In the genomic region with DNA sequence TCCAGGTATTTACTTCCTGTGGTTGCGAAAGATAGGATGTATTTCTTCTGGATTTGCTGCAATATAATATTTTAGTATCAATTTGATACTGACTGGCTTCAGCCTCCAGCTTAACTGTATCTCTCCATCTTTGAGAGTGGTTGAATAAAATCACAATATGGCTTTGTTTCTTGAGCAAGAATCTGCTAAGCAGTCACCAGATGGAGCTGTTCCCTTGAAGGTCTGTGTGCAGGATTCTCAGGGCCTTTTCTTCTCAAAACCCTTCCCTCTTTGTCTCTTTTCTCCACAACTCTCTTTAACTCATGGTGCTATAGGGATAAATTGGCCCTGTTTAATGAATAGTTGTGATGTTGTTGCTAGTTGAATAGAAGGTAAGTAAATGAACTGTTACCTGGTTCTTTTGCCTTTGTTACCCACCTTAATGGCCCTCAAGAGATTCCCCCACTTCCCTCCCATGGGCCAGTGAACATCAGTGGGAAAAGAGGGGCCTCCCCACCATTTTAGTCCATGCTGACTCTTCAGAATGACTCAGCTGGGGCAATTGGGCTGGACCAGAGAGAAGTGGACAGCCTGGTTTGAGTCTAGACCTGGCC, we compare ENCODE assay signal across 8 cellular contexts. TPM values are rescaled to one million over a fixed set of nuclear protein-coding genes. Genes with fewer than 3 reads are reported as not detected.
A peak's percentile ranks its signal among the peaks of the same experiment; 100 is the strongest.
DNase-seq lines count a peak whose midpoint lies in the region; ATAC-seq and TF ChIP-seq lines count a peak whose summit lies in the region.

No MANE protein-coding gene starts in this region.

- H3K9me2 ChIP-seq in HCT116 (ENCODE audit: insufficient read depth): no peaks in the 10 kb centered on the region

- TF ChIP-seq POLR2A in HCT116 (IDR thresholded peaks at IDR 0.05; ENCODE audit: borderline replicate concordance, extremely low read depth, insufficient read depth, insufficient read length): no peak

- no peak overlapping the region for H3K27ac ChIP-seq in C4-2B
- no peak overlapping the region for H3K27ac ChIP-seq in HCT116 (ENCODE audit: low read depth, low read length)
- no peak overlapping the region for H3K27ac ChIP-seq in mesenchymal stem cell (ENCODE audit: low read length, poor library complexity, severe bottlenecking)
- no peak overlapping the region for H3K27ac ChIP-seq in tibial artery

- DNase-seq in HCT116 (ENCODE audit: low read depth, low spot score): peak; percentile 41
- peak; percentile 9 for DNase-seq in NCI-H774 (lab: John Stamatoyannopoulos, UW)
- DNase-seq in cerebellar cortex (ENCODE audit: low spot score): peak; percentile 78
- peak; percentile 72 for DNase-seq in mesenchymal stem cell
- DNase-seq in tibial artery: no peak

- H3K4me1 ChIP-seq in HCT116 (ENCODE audit: control insufficient read depth in 1 of 2, insufficient read depth in 2 of 2, low read length in 2 of 2) (peaks cover 0 to 9% of the 10 kb centered on the region in 2 experiments; a peak in 2 of 4 replicates), mesenchymal stem cell (ENCODE audit: control insufficient read depth, insufficient read depth, low read depth, low read length) (peaks cover 8% of the 10 kb centered on the region), tibial artery (peaks cover 0 to 16% (median 10%) of the 10 kb centered on the region in 4 donors)

- H3K23ac ChIP-seq in mesenchymal stem cell (ENCODE audit: low read length in 2 of 2): no peak overlapping the region

- no peak overlapping the region for H3K4me3 ChIP-seq in HCT116 (replicated peaks in 1 of 2; ENCODE audit: low read depth in 1 of 2, low read length in 2 of 2)
- no peak overlapping the region for H3K4me3 ChIP-seq in mesenchymal stem cell (ENCODE audit: insufficient read depth in 1 of 2, low read depth in 1 of 2, low read length in 2 of 2)
- no peak overlapping the region for H3K4me3 ChIP-seq in tibial artery

- no peak overlapping the region for H2BK5ac ChIP-seq in mesenchymal stem cell (ENCODE audit: low read depth, low read length, poor library complexity, severe bottlenecking)

- BruUV-seq in HCT116 (replicated peaks; lab: Mats Ljungman, UMichigan): no TSS peak

- no peak overlapping the region for H3K4ac ChIP-seq in mesenchymal stem cell (ENCODE audit: low read depth in 1 of 2, low read length in 2 of 2)

- no peaks in the 10 kb centered on the region for H3K79me1 ChIP-seq in mesenchymal stem cell (replicated peaks; ENCODE audit: low read length, poor library complexity, severe bottlenecking)

- intact Hi-C loops in HCT116 (cut with micrococcal nuclease): loop anchor here (1.0 to 5.0 kb wide), 5 partner anchors 109 to 542 kb away; no protein-coding TSS in a partner anchor
- intact Hi-C loops in tibial artery (cut with DNase I; ENCODE audit: low total_unique reads): no loop called here

- no peaks in the 10 kb centered on the region for H3K9me3 ChIP-seq in HCT116 (ENCODE audit: control insufficient read depth in 1 of 2, insufficient read depth in 1 of 2, low read depth in 1 of 2, low read length in 2 of 2)
- no peaks in the 10 kb centered on the region for H3K9me3 ChIP-seq in mesenchymal stem cell (ENCODE audit: control insufficient read depth, low read length)
- H3K9me3 ChIP-seq in tibial artery: no peaks in the 10 kb centered on the region

- RAD21 ChIA-PET in HCT116 (lab: Charles Lee; ENCODE audit: low non-redundant PET in 1 of 2, low total read pairs in 2 of 2, uncharacterized antibody in 2 of 2, unreplicated experiment in 2 of 2): no interaction called here

- TF ChIP-seq CTCF in C4-2B (conservative IDR thresholded peaks at IDR 0.05) (peak; percentile 90), HCT116 (IDR thresholded peaks at IDR 0.05 in 2 of 3, conservative IDR thresholded peaks at IDR 0.05 in 1 of 3; ENCODE audit: borderline replicate concordance in 1 of 3, insufficient read depth in 1 of 3, low read depth in 2 of 3, low read length in 2 of 3) (peak; percentile 68 to 80 (median 78)), tibial artery (IDR thresholded peaks at IDR 0.05) (peak in 1 of 2 experiments; percentile 34)

- no peak overlapping the region for H2AFZ ChIP-seq in HCT116 (ENCODE audit: low read depth, low read length, poor library complexity, severe bottlenecking)
- no peak overlapping the region for H2AFZ ChIP-seq in mesenchymal stem cell (ENCODE audit: low read depth, low read length)

- no peaks in the 10 kb centered on the region for H4K20me1 ChIP-seq in HCT116 (ENCODE audit: insufficient read depth)

- no peak overlapping the region for H2BK12ac ChIP-seq in mesenchymal stem cell (ENCODE audit: low read length in 2 of 2)

- CTCF ChIA-PET in HCT116 (lab: Charles Lee): interaction anchor here (0.6 to 2.7 kb wide), 11 partner anchors 9 to 375 kb away, joined by 3 to 26 read pairs (median 3); no protein-coding TSS in a partner anchor

- no peak overlapping the region for H2AK5ac ChIP-seq in mesenchymal stem cell (ENCODE audit: low read length, severe bottlenecking)

- H4K91ac ChIP-seq in mesenchymal stem cell (ENCODE audit: low read length): no peak overlapping the region

- peak; percentile 92 for TF ChIP-seq RAD21 in HCT116 (IDR thresholded peaks at IDR 0.05; ENCODE audit: low read depth)

- H3K36me3 ChIP-seq in HCT116 (ENCODE audit: control insufficient read depth in 1 of 2, insufficient read depth in 2 of 2, low read length in 2 of 2): no peaks in the 10 kb centered on the region
- H3K36me3 ChIP-seq in mesenchymal stem cell (ENCODE audit: control insufficient read depth in 1 of 2, insufficient read depth in 2 of 2, low read depth in 1 of 2, low read length in 2 of 2): no peaks in the 10 kb centered on the region
- no peaks in the 10 kb centered on the region for H3K36me3 ChIP-seq in tibial artery

- H4K8ac ChIP-seq in mesenchymal stem cell (ENCODE audit: low read length): no peak overlapping the region

- no peak overlapping the region for H3K14ac ChIP-seq in mesenchymal stem cell (ENCODE audit: low read length in 2 of 2)

- POLR2A ChIA-PET in HCT116 (lab: Charles Lee): no interaction called here

- ATAC-seq in HCT116 (peak; percentile 64), HG02588 (IDR thresholded peaks at IDR 0.05; ENCODE audit: unreplicated experiment) (no peak), GM18511 (IDR thresholded peaks at IDR 0.05; ENCODE audit: unreplicated experiment) (no peak)

- WGBS in mesenchymal stem cell: no CpG with 5 or more reads among the region's 1 CpG

- no peak overlapping the region for H2BK120ac ChIP-seq in mesenchymal stem cell (ENCODE audit: low read depth, low read length)

- no peak overlapping the region for H2BK15ac ChIP-seq in mesenchymal stem cell (ENCODE audit: low read depth, poor library complexity, severe bottlenecking)

- H3K79me2 ChIP-seq in HCT116 (ENCODE audit: insufficient read depth, low read length): no peaks in the 10 kb centered on the region

- no peak overlapping the region for H3K18ac ChIP-seq in mesenchymal stem cell (ENCODE audit: low read depth in 1 of 2, low read length in 2 of 2)

- H3K27me3 ChIP-seq in HCT116 (ENCODE audit: insufficient read depth, low read length) (no peaks in the 10 kb centered on the region; the same call in 1 of the 2 replicates), mesenchymal stem cell (ENCODE audit: control insufficient read depth in 1 of 2, insufficient read depth in 1 of 2, low read length in 2 of 2) (peaks cover 26 to 27% of the 10 kb centered on the region in 2 experiments), tibial artery (peaks cover 0 to 3% of the 10 kb centered on the region in 2 donors)

- no peak overlapping the region for H3K9ac ChIP-seq in HCT116 (ENCODE audit: low read length)
- H3K9ac ChIP-seq in mesenchymal stem cell (ENCODE audit: low read length): no peak overlapping the region

- H3K4me2 ChIP-seq in HCT116 (ENCODE audit: low read length): no peak overlapping the region
- no peak overlapping the region for H3K4me2 ChIP-seq in mesenchymal stem cell (ENCODE audit: low read length, poor library complexity, severe bottlenecking)

TF ChIP-seq in HCT116, 20 proteins besides CTCF, POLR2A, EP300 and RAD21 (continues in another document):
- TF ChIP-seq EZH2phosphoT487 (IDR thresholded peaks at IDR 0.05; ENCODE audit: borderline replicate concordance) (no peak), CEBPB (IDR thresholded peaks at IDR 0.05; ENCODE audit: low read depth) (no peak), FOSL1 (IDR thresholded peaks at IDR 0.05; ENCODE audit: low read depth) (no peak), ATF3 (IDR thresholded peaks at IDR 0.05) (no peak), CBX3 (IDR thresholded peaks at IDR 0.05; ENCODE audit: low read depth) (no peak), YY1 (IDR thresholded peaks at IDR 0.05; ENCODE audit: extremely low read depth, insufficient replicate concordance, low read depth, low read length) (no peak), TCF7L2 (IDR thresholded peaks at IDR 0.05; ENCODE audit: borderline replicate concordance, extremely low read depth, insufficient read depth, insufficient read length) (no peak), ZFX (IDR thresholded peaks at IDR 0.05) (no peak), ZBTB33 (IDR thresholded peaks at IDR 0.05; ENCODE audit: extremely low read depth, insufficient replicate concordance, low read length) (no peak), ZNF274 (IDR thresholded peaks at IDR 0.05; ENCODE audit: low read depth, low read length) (no peak), ELF1 (IDR thresholded peaks at IDR 0.05; ENCODE audit: borderline replicate concordance, low read depth) (no peak), EGR1 (IDR thresholded peaks at IDR 0.05; ENCODE audit: low read depth) (no peak), SP1 (IDR thresholded peaks at IDR 0.05; ENCODE audit: low read depth) (no peak), POLR2AphosphoS5 (IDR thresholded peaks at IDR 0.05; ENCODE audit: low read depth, low read length) (no peak)

RNA-seq across cellular contexts. Expression of gene RAB6B, which starts 34.8 kb away (rescaled TPM):
- 14.1 TPM for total RNA-seq in HCT116 (2021; ENCODE audit: unreplicated experiment)
- 12.2 and 14.9 TPM in 2 replicates for polyA plus RNA-seq in HCT116 (2012)
- 1.3 TPM for polyA plus RNA-seq in mesenchymal stem cell (2013, experiment 1 of 2)
- 1.3 TPM for polyA plus RNA-seq in mesenchymal stem cell (2013, experiment 2 of 2)

Comparison
In these comparisons a context has a peak if more than half of its experiments do, and no peak if none do; other contexts are left out.
1. DNase-seq: peak in HCT116 (single experiment), NCI-H774 (single experiment), cerebellar cortex (single experiment) and mesenchymal stem cell (single experiment); none in tibial artery (0 of 2).